Comparison of ENCODE assay signal across 13 cellular contexts in the genomic region with DNA sequence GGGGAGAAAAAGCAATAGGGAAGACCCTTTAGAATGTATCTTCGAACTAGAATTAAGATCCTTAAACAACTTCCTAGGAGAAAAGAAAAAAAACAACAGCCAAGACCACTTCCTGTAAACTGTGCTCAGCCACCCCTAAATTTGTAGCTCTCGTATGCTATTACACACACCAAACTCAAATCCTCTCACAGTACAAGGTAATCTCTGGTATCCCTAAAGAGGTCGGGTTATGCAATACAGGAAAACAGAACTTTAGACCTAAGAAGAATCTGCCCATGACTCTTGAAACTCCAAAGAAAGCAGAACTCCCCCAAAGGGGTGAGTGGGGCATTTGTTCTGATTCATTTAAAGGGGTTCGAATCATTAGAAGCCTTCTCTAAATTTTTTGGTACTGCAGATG.
A peak's percentile ranks its signal among the peaks of the same experiment; 100 is the strongest.
DNase-seq lines count a peak whose midpoint lies in the region; ATAC-seq and TF ChIP-seq lines count a peak whose summit lies in the region.
"Had no signal": no experiment of that assay in that cellular context is flagged by ENCODE, and none has a peak within 500 bp of the region (broad histone marks: within the 10 kb centered on the region; RNA-seq: fewer than 3 reads in every experiment).

No MANE protein-coding gene starts in this region.

- DNase-seq in ACHN: peak; percentile 26
- peak; percentile 16 for DNase-seq in NOMO-1 treated with dmso at 0.1 percent for 144 hours (lab: John Stamatoyannopoulos, UW; ENCODE audit: unreplicated experiment)
- peak; percentile 82 for DNase-seq in fibroblast of villous mesenchyme (ENCODE audit: low read depth)
- no peak for DNase-seq in CD1c-positive myeloid dendritic cell (ENCODE audit: extremely low spot score)
- no peak for DNase-seq in NCI-H1436 (lab: John Stamatoyannopoulos, UW)
- no peak for DNase-seq in dedifferentiated amniotic fluid mesenchymal stem cell (ENCODE audit: extremely low spot score)
- no peak for DNase-seq in NK-92 treated with Interleukin-12 subunit alpha and Interleukin-12 subunit beta, amount 100 ng/mL, for 24 hours (lab: John Stamatoyannopoulos, UW)
- DNase-seq: caudate nucleus, head of caudate nucleus, NCI-H187, nephron progenitor cell had no signal

- peak; percentile 61 for ATAC-seq in GM19023 (IDR thresholded peaks at IDR 0.05; ENCODE audit: unreplicated experiment)

- in situ Hi-C loops in ACHN (cut with HindIII; ENCODE audit: low pct_ligation_motif_present, low pct_unique_long_range_greater_than_20kb, low sequenced_read_pairs): no loop called here

- TF ChIP-seq CTCF in fibroblast of villous mesenchyme (IDR thresholded peaks at IDR 0.05; ENCODE audit: insufficient read depth, low read depth, low read length): no peak

- H3K4me3 ChIP-seq in fibroblast of villous mesenchyme (ENCODE audit: low read depth, low read length): peak overlapping the region; percentile 2
- H3K4me3 ChIP-seq: HAP-1 had no signal

Comparison
In these comparisons a context has a peak if more than half of its experiments do, and no peak if none do; other contexts are left out.
1. DNase-seq: peak in ACHN (single experiment), NOMO-1 treated with dmso at 0.1 percent for 144 hours (single experiment) and fibroblast of villous mesenchyme (single experiment); none in CD1c-positive myeloid dendritic cell (single experiment), NCI-H1436 (single experiment), dedifferentiated amniotic fluid mesenchymal stem cell (single experiment) and NK-92 treated with Interleukin-12 subunit alpha and Interleukin-12 subunit beta, amount 100 ng/mL, for 24 hours (single experiment).